In the genomic region with DNA sequence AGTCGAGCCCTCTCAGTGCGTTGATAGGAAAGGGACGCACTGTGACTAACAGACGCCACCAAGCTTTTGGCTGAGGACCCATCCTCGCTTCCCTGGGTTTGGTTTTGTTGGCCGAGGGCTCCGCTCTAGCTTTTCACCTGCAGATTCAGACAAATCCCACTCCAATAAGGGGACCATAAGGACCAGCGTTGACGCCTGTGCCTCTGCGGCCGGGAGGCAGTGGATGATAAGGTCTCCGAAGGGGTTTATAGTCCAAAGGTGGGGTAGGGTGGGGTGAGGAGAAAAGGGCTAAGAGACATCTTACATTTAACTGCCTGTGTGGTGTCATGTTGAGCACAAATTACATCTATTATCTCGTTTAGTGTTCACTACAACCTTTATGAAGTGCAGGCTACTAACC, we compare ENCODE assay signal across 8 cellular contexts. TPM values are rescaled to one million over a fixed set of nuclear protein-coding genes. Genes with fewer than 3 reads are reported as not detected.
DNase-seq lines count a peak whose midpoint lies in the region; ATAC-seq lines count a peak whose summit lies in the region.

No MANE protein-coding gene starts in this region.

- H3K9ac ChIP-seq in iPS-15b (ENCODE audit: low read depth, low read length), result peak overlapping the region; percentile 67

- POLR2A ChIA-PET in activated CD4-positive, alpha-beta memory T cell treated with anti-CD3 and anti-CD28 coated beads, Interleukin-2, amount 10 ng/mL, durations not matched to agents 7 days and 5 days (lab: Charles Lee), result interaction anchor here (0.7 to 1.5 kb wide), 8 partner anchors 11 to 532 kb away, joined by 3 to 11 read pairs (median 4); a partner anchor contains a TSS

- no peaks in the 10 kb centered on the region for H3K27me3 ChIP-seq in iPS-15b (ENCODE audit: control insufficient read depth, insufficient read depth, low read length)

- DNase-seq in activated CD4-positive, alpha-beta memory T cell treated with anti-CD3 and anti-CD28 coated beads, Interleukin-2, amount 10 ng/mL, durations not matched to agents 7 days and 5 days, result no peak
- DNase-seq in NCI-H1436 (lab: John Stamatoyannopoulos, UW) (no peak), HuH-7 (ENCODE audit: low spot score) (no peak), G401 (ENCODE audit: low spot score) (no peak)

- H3K4me3 Mint-ChIP-seq in activated CD4-positive, alpha-beta memory T cell treated with anti-CD3 and anti-CD28 coated beads, Interleukin-2, amount 10 ng/mL, durations not matched to agents 7 days and 5 days, result peak overlapping the region; percentile 92
- H3K4me3 Mint-ChIP-seq in stimulated activated memory B cell treated with anti-CD40 and anti-IgM and Interleukin-4, amounts not matched to agents 10 μg/mL and 1 μg/mL and 100 μg/mL, for 72 hours, result peak overlapping the region; percentile 96

- CTCF ChIA-PET in activated CD4-positive, alpha-beta memory T cell treated with anti-CD3 and anti-CD28 coated beads, Interleukin-2, amount 10 ng/mL, durations not matched to agents 7 days and 5 days (lab: Charles Lee), result interaction anchor here (1.0 to 1.3 kb wide), 3 partner anchors 19 to 45 kb away, joined by 3 to 8 read pairs (median 4); a partner anchor contains a TSS

- ATAC-seq in HG03378 (IDR thresholded peaks at IDR 0.05; ENCODE audit: unreplicated experiment), result peak; percentile 2
- no peak for ATAC-seq in stimulated activated memory B cell treated with anti-CD40 and anti-IgM and Interleukin-4, amounts not matched to agents 10 μg/mL and 1 μg/mL and 100 μg/mL, for 72 hours
- no peak for ATAC-seq in activated CD4-positive, CD25-positive, alpha-beta regulatory T cell treated with anti-CD3 and anti-CD28 coated beads, Interleukin-2, amount 50 U/mL, for 24 hours

- H3K4me1 ChIP-seq in iPS-15b (ENCODE audit: control insufficient read depth, insufficient read depth, low read length), result no peaks in the 10 kb centered on the region

- H3K27ac Mint-ChIP-seq in activated CD4-positive, alpha-beta memory T cell treated with anti-CD3 and anti-CD28 coated beads, Interleukin-2, amount 10 ng/mL, durations not matched to agents 7 days and 5 days, result peak overlapping the region; percentile 80
- H3K27ac Mint-ChIP-seq in stimulated activated memory B cell treated with anti-CD40 and anti-IgM and Interleukin-4, amounts not matched to agents 10 μg/mL and 1 μg/mL and 100 μg/mL, for 72 hours, result peak overlapping the region; percentile 96

- H3K9me3 Mint-ChIP-seq in activated CD4-positive, alpha-beta memory T cell treated with anti-CD3 and anti-CD28 coated beads, Interleukin-2, amount 10 ng/mL, durations not matched to agents 7 days and 5 days, result no peaks in the 10 kb centered on the region
- peaks cover 2% of the 10 kb centered on the region for H3K9me3 Mint-ChIP-seq in stimulated activated memory B cell treated with anti-CD40 and anti-IgM and Interleukin-4, amounts not matched to agents 10 μg/mL and 1 μg/mL and 100 μg/mL, for 72 hours

- peak overlapping the region; percentile 66 for H3K4me3 ChIP-seq in iPS-15b (ENCODE audit: low read depth, low read length)

- H3K36me3 ChIP-seq in iPS-15b (ENCODE audit: control insufficient read depth, insufficient read depth, low read length), result no peaks in the 10 kb centered on the region

- H3K36me3 Mint-ChIP-seq in activated CD4-positive, alpha-beta memory T cell treated with anti-CD3 and anti-CD28 coated beads, Interleukin-2, amount 10 ng/mL, durations not matched to agents 7 days and 5 days (ENCODE audit: low read depth), result peaks cover 10% of the 10 kb centered on the region
- H3K36me3 Mint-ChIP-seq in stimulated activated memory B cell treated with anti-CD40 and anti-IgM and Interleukin-4, amounts not matched to agents 10 μg/mL and 1 μg/mL and 100 μg/mL, for 72 hours, result no peaks in the 10 kb centered on the region

- no peaks in the 10 kb centered on the region for H3K27me3 Mint-ChIP-seq in activated CD4-positive, alpha-beta memory T cell treated with anti-CD3 and anti-CD28 coated beads, Interleukin-2, amount 10 ng/mL, durations not matched to agents 7 days and 5 days
- H3K27me3 Mint-ChIP-seq in stimulated activated memory B cell treated with anti-CD40 and anti-IgM and Interleukin-4, amounts not matched to agents 10 μg/mL and 1 μg/mL and 100 μg/mL, for 72 hours, result no peaks in the 10 kb centered on the region

- in situ Hi-C loops in G401 (cut with HindIII; ENCODE audit: low sequenced_read_pairs), result no loop called here

- H3K9me3 ChIP-seq in iPS-15b (ENCODE audit: control insufficient read depth, insufficient read depth, low read length), result no peaks in the 10 kb centered on the region

- peaks cover 50% of the 10 kb centered on the region for H3K4me1 Mint-ChIP-seq in activated CD4-positive, alpha-beta memory T cell treated with anti-CD3 and anti-CD28 coated beads, Interleukin-2, amount 10 ng/mL, durations not matched to agents 7 days and 5 days
- H3K4me1 Mint-ChIP-seq in stimulated activated memory B cell treated with anti-CD40 and anti-IgM and Interleukin-4, amounts not matched to agents 10 μg/mL and 1 μg/mL and 100 μg/mL, for 72 hours, result peaks cover 57% of the 10 kb centered on the region

RNA-seq across cellular contexts. Expression of a gene that starts 0.8 kb away (rescaled TPM):
- 10 to 100 TPM; 18.9 to 20.1 TPM for total RNA-seq in activated CD4-positive, alpha-beta memory T cell treated with anti-CD3 and anti-CD28 coated beads, Interleukin-2, amount 10 ng/mL, durations not matched to agents 7 days and 5 days
- total RNA-seq in G401 (2014; rRNA removed; shearing (Covaris generic)), result 33.4 and 34.7 TPM in 2 replicates

RNA-seq across cellular contexts. Expression of a gene that starts 3.2 kb away (rescaled TPM):
- 10 to 100 TPM; 23.5 to 24.2 TPM for total RNA-seq in activated CD4-positive, alpha-beta memory T cell treated with anti-CD3 and anti-CD28 coated beads, Interleukin-2, amount 10 ng/mL, durations not matched to agents 7 days and 5 days
- 81.5 and 102 TPM in 2 replicates for total RNA-seq in G401 (2014; rRNA removed; shearing (Covaris generic))

RNA-seq across cellular contexts. Expression of a gene that starts 25.7 kb away (rescaled TPM):
- total RNA-seq in activated CD4-positive, alpha-beta memory T cell treated with anti-CD3 and anti-CD28 coated beads, Interleukin-2, amount 10 ng/mL, durations not matched to agents 7 days and 5 days, result under 1 TPM in 1 of 2 experiments, not detected in 1; 0.50 TPM
- total RNA-seq in G401 (2014; rRNA removed; shearing (Covaris generic)), result not detected in 2 replicates

RNA-seq across cellular contexts. Expression of a gene that starts 45.3 kb away (rescaled TPM):
- 10 to 100 TPM; 13.5 to 15.2 TPM for total RNA-seq in activated CD4-positive, alpha-beta memory T cell treated with anti-CD3 and anti-CD28 coated beads, Interleukin-2, amount 10 ng/mL, durations not matched to agents 7 days and 5 days
- 11.0 and 14.3 TPM in 2 replicates for total RNA-seq in G401 (2014; rRNA removed; shearing (Covaris generic))
